17 cellular contexts compared by ENCODE assay signal in genomic region chr4:140130677-140131076, GRCh38. TPM values are rescaled to one million over a fixed set of nuclear protein-coding genes. Genes with fewer than 3 reads are reported as not detected.
DNase-seq lines count a peak whose midpoint lies in the region; ATAC-seq and TF ChIP-seq lines count a peak whose summit lies in the region.
"Had no signal": no experiment of that assay in that cellular context is flagged by ENCODE, and none has a peak within 500 bp of the region (broad histone marks: within the 10 kb centered on the region; RNA-seq: fewer than 3 reads in every experiment).

No MANE protein-coding gene starts in this region.

- H3K9me3 ChIP-seq in IMR-90 (ENCODE audit: control insufficient read depth, insufficient read depth, low read length) (no peaks in the 10 kb centered on the region), left lung (no peaks in the 10 kb centered on the region)
- H3K9me3 ChIP-seq: testis had no signal

- DNase-seq in Caki2 (ENCODE audit: low read depth) (peak; percentile 45), IMR-90 (peak; percentile 83), brain microvascular endothelial cell (peak; percentile 69), left lung (no peak)
- no peak for DNase-seq in activated T-helper 1 cell treated with anti-CD3 and anti-CD28 coated beads, Interleukin-12 subunit alpha, Interleukin-12 subunit beta, Interleukin-2, Interleukin-4 antibody, amounts not matched to agents 30 ng/mL and 10 ng/mL and 1 ng/mL, durations not matched to agents 14 hours and 24 hours and 36 hours (ENCODE audit: low spot score)
- DNase-seq in activated T-helper 2 cell treated with anti-CD3 and anti-CD28 coated beads, Interferon-gamma antibody, Interleukin-2, Interleukin-4, amounts not matched to agents 10 μg/mL and 5 μg/mL and 100 μg/mL, durations not matched to agents 14 hours and 24 hours and 36 hours (ENCODE audit: low spot score): no peak
- DNase-seq in activated naive CD4-positive, alpha-beta T cell (lab: John Stamatoyannopoulos, UW): no peak
- DNase-seq: activated naive CD4-positive, alpha-beta T cell treated with anti-CD3 and anti-CD28 coated beads, Interleukin-2, amount 10 ng/mL, durations not matched to agents 7 days and 5 days; DMS53; head of caudate nucleus; NCI-H1417 treated with DMSO at 0.1 percent for 48 hours; NCI-H2227 treated with DMSO at 0.1 percent for 48 hours; posterior cingulate gyrus; testis had no signal

- POLR2A ChIA-PET in IMR-90 (lab: Charles Lee; ENCODE audit: unreplicated experiment): no interaction called here

- no peak overlapping the region; the same call in 1 of the 2 replicates for H3K18ac ChIP-seq in IMR-90 (ENCODE audit: low read depth, low read length)

- TF ChIP-seq RAD21 in IMR-90 (IDR thresholded peaks at IDR 0.05; ENCODE audit: low read length): no peak

- dilution Hi-C loops in IMR-90 (cut with HindIII; ENCODE audit: low sequenced_read_pairs, unreplicated experiment): no loop called here

- peaks cover 16% of the 10 kb centered on the region for H3K4me1 Mint-ChIP-seq in activated T-helper 1 cell treated with anti-CD3 and anti-CD28 coated beads, Interleukin-12 subunit alpha, Interleukin-12 subunit beta, Interleukin-2, Interleukin-4 antibody, amounts not matched to agents 30 ng/mL and 10 ng/mL and 1 ng/mL, durations not matched to agents 14 hours and 24 hours and 36 hours (ENCODE audit: low read depth)
- H3K4me1 Mint-ChIP-seq in activated T-helper 2 cell treated with anti-CD3 and anti-CD28 coated beads, Interferon-gamma antibody, Interleukin-2, Interleukin-4, amounts not matched to agents 10 μg/mL and 5 μg/mL and 100 μg/mL, durations not matched to agents 14 hours and 24 hours and 36 hours (ENCODE audit: low read depth): peaks cover 22% of the 10 kb centered on the region
- H3K4me1 Mint-ChIP-seq: IgD-negative memory B cell had no signal

- CTCF ChIA-PET in IMR-90 (lab: Yijun Ruan, JAX): no interaction called here

- peaks cover 0 to 32% of the 10 kb centered on the region in 2 experiments; a peak in 2 of 4 replicates for H3K79me1 ChIP-seq in IMR-90 (ENCODE audit: low read depth in 1 of 2, low read length in 2 of 2)

- H2BK15ac ChIP-seq in IMR-90 (ENCODE audit: low read depth, low read length): 0 out of 3 replicates have a peak overlapping the region, but pooled peaks have one; percentile 15

- WGBS in IMR-90 (ENCODE audit: extremely low coverage in 2 of 2, insufficient read length in 1 of 2), 2 experiments: no CpG with 5 or more reads among the region's 2 CpGs

- H2AK9ac ChIP-seq in IMR-90 (replicated peaks; ENCODE audit: low read depth, low read length, poor library complexity): no peak overlapping the region

- H3K27me3 ChIP-seq in IMR-90 (ENCODE audit: control insufficient read depth, insufficient read depth, low read length): no peaks in the 10 kb centered on the region
- H3K27me3 ChIP-seq in brain microvascular endothelial cell (replicated peaks): no peaks in the 10 kb centered on the region
- no peaks in the 10 kb centered on the region for H3K27me3 ChIP-seq in left lung
- H3K27me3 ChIP-seq: testis had no signal

- H3K56ac ChIP-seq in IMR-90 (ENCODE audit: extremely low read depth, insufficient read depth, low read length): no peak overlapping the region

- H3K14ac ChIP-seq in IMR-90 (replicated peaks; ENCODE audit: low read depth, low read length): no peak overlapping the region

- no peak for TF ChIP-seq POLR2A in IMR-90 (IDR thresholded peaks at IDR 0.05; ENCODE audit: low read depth, low read length)

- TF ChIP-seq CTCF in IMR-90 (conservative IDR thresholded peaks at IDR 0.05; ENCODE audit: low read depth, low read length) (no peak), brain microvascular endothelial cell (IDR thresholded peaks at IDR 0.05; ENCODE audit: low read depth, low read length, missing control alignments) (no peak), left lung (IDR thresholded peaks at IDR 0.05) (no peak)

- H2BK120ac ChIP-seq in IMR-90 (ENCODE audit: low read depth, low read length): peak overlapping the region; percentile 46; the same call in 1 of the 2 replicates

- 0 out of 2 replicates have a peak overlapping the region, but pooled peaks have one; percentile 39 for H2BK20ac ChIP-seq in IMR-90 (ENCODE audit: low read depth, low read length)

- H3K4me3 ChIP-seq in IMR-90 (ENCODE audit: insufficient read depth, low read depth, low read length): no peak overlapping the region
- no peak overlapping the region for H3K4me3 ChIP-seq in brain microvascular endothelial cell (ENCODE audit: low read depth, low read length)
- H3K4me3 ChIP-seq in left lung: no peak overlapping the region
- H3K4me3 ChIP-seq: testis had no signal

- H3K4me1 ChIP-seq in IMR-90 (ENCODE audit: control insufficient read depth, insufficient read depth, low read length) (peaks cover 14% of the 10 kb centered on the region), left lung (peaks cover 0 to 6% of the 10 kb centered on the region in 2 donors)

- no peak overlapping the region for H3K27ac ChIP-seq in IMR-90 (ENCODE audit: insufficient read depth, low read length)
- no peak overlapping the region for H3K27ac ChIP-seq in brain microvascular endothelial cell
- H3K27ac ChIP-seq in left lung: no peak overlapping the region
- H3K27ac ChIP-seq: testis, VCaP had no signal

- H3K4me2 ChIP-seq in IMR-90 (ENCODE audit: low read depth, low read length): no peak overlapping the region; the same call in 1 of the 2 replicates

- no peaks in the 10 kb centered on the region for H4K20me1 ChIP-seq in IMR-90 (ENCODE audit: insufficient read depth, low read length)

- H3K36me3 Mint-ChIP-seq in activated T-helper 1 cell treated with anti-CD3 and anti-CD28 coated beads, Interleukin-12 subunit alpha, Interleukin-12 subunit beta, Interleukin-2, Interleukin-4 antibody, amounts not matched to agents 30 ng/mL and 10 ng/mL and 1 ng/mL, durations not matched to agents 14 hours and 24 hours and 36 hours (ENCODE audit: low read depth): peaks cover 4% of the 10 kb centered on the region
- H3K36me3 Mint-ChIP-seq in activated T-helper 2 cell treated with anti-CD3 and anti-CD28 coated beads, Interferon-gamma antibody, Interleukin-2, Interleukin-4, amounts not matched to agents 10 μg/mL and 5 μg/mL and 100 μg/mL, durations not matched to agents 14 hours and 24 hours and 36 hours (ENCODE audit: low read depth): peaks cover 3% of the 10 kb centered on the region
- H3K36me3 Mint-ChIP-seq: activated naive CD4-positive, alpha-beta T cell treated with anti-CD3 and anti-CD28 coated beads, Interleukin-2, amount 10 ng/mL, durations not matched to agents 7 days and 5 days had no signal

- H3K36me3 ChIP-seq in IMR-90 (ENCODE audit: control insufficient read depth, insufficient read depth, low read length) (no peaks in the 10 kb centered on the region), brain microvascular endothelial cell (replicated peaks) (no peaks in the 10 kb centered on the region), left lung (no peaks in the 10 kb centered on the region)

- H2AFZ ChIP-seq in IMR-90 (replicated peaks; ENCODE audit: low read length, poor library complexity): peak overlapping the region; percentile 67

- peak overlapping the region; percentile 17 for H2BK5ac ChIP-seq in IMR-90 (ENCODE audit: low read depth, low read length, poor library complexity, severe bottlenecking)

- H3K27ac Mint-ChIP-seq in activated T-helper 1 cell treated with anti-CD3 and anti-CD28 coated beads, Interleukin-12 subunit alpha, Interleukin-12 subunit beta, Interleukin-2, Interleukin-4 antibody, amounts not matched to agents 30 ng/mL and 10 ng/mL and 1 ng/mL, durations not matched to agents 14 hours and 24 hours and 36 hours: no peak overlapping the region
- H3K27ac Mint-ChIP-seq in activated T-helper 2 cell treated with anti-CD3 and anti-CD28 coated beads, Interferon-gamma antibody, Interleukin-2, Interleukin-4, amounts not matched to agents 10 μg/mL and 5 μg/mL and 100 μg/mL, durations not matched to agents 14 hours and 24 hours and 36 hours: no peak overlapping the region
- H3K27ac Mint-ChIP-seq: activated naive CD4-positive, alpha-beta T cell treated with anti-CD3 and anti-CD28 coated beads, Interleukin-2, amount 10 ng/mL, durations not matched to agents 7 days and 5 days; IgD-negative memory B cell had no signal

- no peak overlapping the region for H3K9ac ChIP-seq in IMR-90 (ENCODE audit: low read depth, low read length)

- in situ Hi-C loops in Caki2 (cut with HindIII; ENCODE audit: low pct_unique_long_range_greater_than_20kb, low sequenced_read_pairs) (no loop called here), IMR-90 (cut with MboI; ENCODE audit: low sequenced_read_pairs) (no loop called here), brain microvascular endothelial cell (cut with HindIII; ENCODE audit: low pct_ligation_motif_present, low sequenced_read_pairs) (no loop called here)

- H3K4me3 Mint-ChIP-seq in activated T-helper 1 cell treated with anti-CD3 and anti-CD28 coated beads, Interleukin-12 subunit alpha, Interleukin-12 subunit beta, Interleukin-2, Interleukin-4 antibody, amounts not matched to agents 30 ng/mL and 10 ng/mL and 1 ng/mL, durations not matched to agents 14 hours and 24 hours and 36 hours: no peak overlapping the region
- H3K4me3 Mint-ChIP-seq in activated T-helper 2 cell treated with anti-CD3 and anti-CD28 coated beads, Interferon-gamma antibody, Interleukin-2, Interleukin-4, amounts not matched to agents 10 μg/mL and 5 μg/mL and 100 μg/mL, durations not matched to agents 14 hours and 24 hours and 36 hours (ENCODE audit: low read depth): no peak overlapping the region
- H3K4me3 Mint-ChIP-seq: activated naive CD4-positive, alpha-beta T cell treated with anti-CD3 and anti-CD28 coated beads, Interleukin-2, amount 10 ng/mL, durations not matched to agents 7 days and 5 days; IgD-negative memory B cell had no signal

- intact Hi-C loops in IMR-90 (cut with micrococcal nuclease): loop anchor here (5.0 kb wide), 1 partner anchor 33 kb away; no protein-coding TSS in a partner anchor
- intact Hi-C loops in left lung (cut with DNase I): no loop called here
- intact Hi-C loops in activated T-helper 1 cell treated with anti-CD3 and anti-CD28 coated beads, Interleukin-12 subunit alpha, Interleukin-12 subunit beta, Interleukin-2, Interleukin-4 antibody, amounts not matched to agents 30 ng/mL and 10 ng/mL and 1 ng/mL, durations not matched to agents 14 hours and 24 hours and 36 hours (cut with micrococcal nuclease): no loop called here
- intact Hi-C loops in activated T-helper 2 cell treated with anti-CD3 and anti-CD28 coated beads, Interferon-gamma antibody, Interleukin-2, Interleukin-4, amounts not matched to agents 10 μg/mL and 5 μg/mL and 100 μg/mL, durations not matched to agents 14 hours and 24 hours and 36 hours (cut with micrococcal nuclease): no loop called here

- no peak overlapping the region for H3K4ac ChIP-seq in IMR-90 (ENCODE audit: low read depth, low read length)

- ATAC-seq in IMR-90 (ENCODE audit: low read depth) (0 out of 2 replicates have a peak, but pooled peaks have one; percentile 40), left lung (peak; percentile 35), GM19023 (IDR thresholded peaks at IDR 0.05; ENCODE audit: unreplicated experiment) (no peak)

- no peak overlapping the region for H4K5ac ChIP-seq in IMR-90 (ENCODE audit: low read depth, low read length)

- H3K23ac ChIP-seq in IMR-90 (ENCODE audit: low read depth, low read length): no peak overlapping the region

- H3K9me3 Mint-ChIP-seq in activated T-helper 1 cell treated with anti-CD3 and anti-CD28 coated beads, Interleukin-12 subunit alpha, Interleukin-12 subunit beta, Interleukin-2, Interleukin-4 antibody, amounts not matched to agents 30 ng/mL and 10 ng/mL and 1 ng/mL, durations not matched to agents 14 hours and 24 hours and 36 hours: no peaks in the 10 kb centered on the region
- no peaks in the 10 kb centered on the region for H3K9me3 Mint-ChIP-seq in activated T-helper 2 cell treated with anti-CD3 and anti-CD28 coated beads, Interferon-gamma antibody, Interleukin-2, Interleukin-4, amounts not matched to agents 10 μg/mL and 5 μg/mL and 100 μg/mL, durations not matched to agents 14 hours and 24 hours and 36 hours
- H3K9me3 Mint-ChIP-seq: activated naive CD4-positive, alpha-beta T cell treated with anti-CD3 and anti-CD28 coated beads, Interleukin-2, amount 10 ng/mL, durations not matched to agents 7 days and 5 days had no signal

- BruUV-seq in IMR-90 (replicated peaks; lab: Mats Ljungman, UMichigan): no TSS peak

- H4K91ac ChIP-seq in IMR-90 (ENCODE audit: insufficient read depth, low read depth, low read length): peak overlapping the region; percentile 32; the same call in 1 of the 2 replicates

- H3K27me3 Mint-ChIP-seq in activated T-helper 1 cell treated with anti-CD3 and anti-CD28 coated beads, Interleukin-12 subunit alpha, Interleukin-12 subunit beta, Interleukin-2, Interleukin-4 antibody, amounts not matched to agents 30 ng/mL and 10 ng/mL and 1 ng/mL, durations not matched to agents 14 hours and 24 hours and 36 hours (ENCODE audit: insufficient read depth): peaks cover 44% of the 10 kb centered on the region
- H3K27me3 Mint-ChIP-seq in activated T-helper 2 cell treated with anti-CD3 and anti-CD28 coated beads, Interferon-gamma antibody, Interleukin-2, Interleukin-4, amounts not matched to agents 10 μg/mL and 5 μg/mL and 100 μg/mL, durations not matched to agents 14 hours and 24 hours and 36 hours (ENCODE audit: low read depth): peaks cover 17% of the 10 kb centered on the region

- peaks cover 11% of the 10 kb centered on the region; the same call in 1 of the 2 replicates for H3K9me1 ChIP-seq in IMR-90 (ENCODE audit: insufficient read depth, low read length)

- H2AK5ac ChIP-seq in IMR-90 (ENCODE audit: low read depth, low read length): no peak overlapping the region

- H4K8ac ChIP-seq in IMR-90 (ENCODE audit: low read depth in 2 of 2, low read length in 2 of 2): peak overlapping the region in 1 of 2 experiments; percentile 22; a peak in 1 of 4 replicates

RNA-seq across cellular contexts. Expression of gene MAML3, which starts 23.3 kb away (rescaled TPM):
- 0.20 and 0.61 TPM in 2 replicates for total RNA-seq in Caki2 (2014; rRNA removed; shearing (Covaris generic); ENCODE audit: low replicate concordance)
- 0.90 and 1.1 TPM in 2 replicates for total RNA-seq in IMR-90 (2012; rRNA removed)
- 1.7 and 2.0 TPM in 2 replicates for polyA plus RNA-seq in IMR-90 (2012; rRNA removed)
- polyA plus RNA-seq in IMR-90 (2012; cell fraction: cytosol; rRNA removed): 0.78 and 1.8 TPM in 2 replicates
- polyA plus RNA-seq in IMR-90 (2012; cell fraction: nucleus; rRNA removed; ENCODE audit: low replicate concordance): 1.3 and 2.3 TPM in 2 replicates
- total RNA-seq in left lung: 10 to 100 TPM in 1 of 2 donors, 1 to 10 TPM in 1; 5.8 to 10.3 TPM
- total RNA-seq in activated T-helper 1 cell treated with anti-CD3 and anti-CD28 coated beads, Interleukin-12 subunit alpha, Interleukin-12 subunit beta, Interleukin-2, Interleukin-4 antibody, amounts not matched to agents 30 ng/mL and 10 ng/mL and 1 ng/mL, durations not matched to agents 14 hours and 24 hours and 36 hours: 0.32 and 0.47 TPM in 2 replicates
- total RNA-seq in activated T-helper 2 cell treated with anti-CD3 and anti-CD28 coated beads, Interferon-gamma antibody, Interleukin-2, Interleukin-4, amounts not matched to agents 10 μg/mL and 5 μg/mL and 100 μg/mL, durations not matched to agents 14 hours and 24 hours and 36 hours: 3.0 and 3.3 TPM in 2 replicates

Comparison
In these comparisons a context has a peak if more than half of its experiments do, and no peak if none do; other contexts are left out.
1. DNase-seq: peak in Caki2 (single experiment), IMR-90 (single experiment) and brain microvascular endothelial cell (single experiment); none in left lung (0 of 2), activated T-helper 1 cell treated with anti-CD3 and anti-CD28 coated beads, Interleukin-12 subunit alpha, Interleukin-12 subunit beta, Interleukin-2, Interleukin-4 antibody, amounts not matched to agents 30 ng/mL and 10 ng/mL and 1 ng/mL, durations not matched to agents 14 hours and 24 hours and 36 hours (single experiment), activated T-helper 2 cell treated with anti-CD3 and anti-CD28 coated beads, Interferon-gamma antibody, Interleukin-2, Interleukin-4, amounts not matched to agents 10 μg/mL and 5 μg/mL and 100 μg/mL, durations not matched to agents 14 hours and 24 hours and 36 hours (single experiment) and activated naive CD4-positive, alpha-beta T cell (0 of 4).